Comparison of ENCODE assay signal across 9 cellular contexts in the genomic region with DNA sequence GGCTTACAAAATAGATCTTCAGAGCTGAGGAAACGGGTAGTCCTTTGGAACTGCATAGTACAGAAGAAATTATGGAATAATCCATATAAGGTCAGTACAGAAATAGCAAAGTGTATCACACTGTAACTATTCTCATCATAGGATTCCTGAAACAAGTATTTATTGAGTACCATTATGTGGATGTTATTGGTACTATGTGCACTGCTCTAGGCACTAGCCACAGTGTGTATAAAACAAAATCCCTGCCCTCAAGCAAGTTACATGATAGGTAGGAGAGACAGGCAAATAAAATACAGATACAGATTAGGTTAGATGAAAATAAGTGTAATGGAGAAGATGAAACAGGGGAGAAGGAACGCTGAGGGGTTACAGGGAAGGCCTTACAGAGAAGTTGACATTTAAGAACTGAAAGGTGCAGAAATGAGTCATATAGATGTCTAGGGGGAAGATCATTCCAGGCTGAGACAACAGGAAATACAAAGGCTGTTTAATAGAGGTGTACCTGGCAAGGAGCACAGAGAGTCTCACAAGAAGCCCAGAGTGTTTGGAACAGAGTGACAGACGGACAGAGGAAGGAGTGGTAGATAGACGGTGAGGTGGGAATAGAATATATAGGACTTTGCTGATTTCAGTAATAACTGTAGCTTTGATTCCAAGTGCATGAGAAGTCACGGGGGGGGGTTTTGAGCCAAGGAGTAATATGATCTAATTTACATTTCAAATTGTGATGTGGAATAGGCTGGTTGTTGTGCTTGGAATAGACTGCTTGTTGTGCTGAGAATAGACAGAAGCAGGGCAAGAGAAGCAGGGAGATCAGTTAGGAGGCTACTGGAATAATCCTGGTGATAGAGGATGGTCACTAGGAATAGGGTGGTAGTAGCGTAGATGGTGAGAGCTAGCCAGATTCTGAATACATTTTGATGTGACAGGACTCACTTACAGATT. TPM values are rescaled to one million over a fixed set of nuclear protein-coding genes. Genes with fewer than 3 reads are reported as not detected.
DNase-seq lines count a peak whose midpoint lies in the region; ATAC-seq and TF ChIP-seq lines count a peak whose summit lies in the region.
"Had no signal": no experiment of that assay in that cellular context is flagged by ENCODE, and none has a peak within 500 bp of the region (broad histone marks: within the 10 kb centered on the region; RNA-seq: fewer than 3 reads in every experiment).

No MANE protein-coding gene starts in this region.

- H3K4me2 ChIP-seq in PC-3 (ENCODE audit: low read length): peak overlapping the region; percentile 75

- no peak overlapping the region for H2AFZ ChIP-seq in PC-3 (ENCODE audit: low read length)

- DNase-seq in AG04450 (ENCODE audit: low read depth, low spot score): no peak
- DNase-seq in PC-3: peak; percentile 81
- DNase-seq in foreskin fibroblast: peak; percentile 21 to 66
- no peak for DNase-seq in sigmoid colon
- no peak for DNase-seq in GOT3 (lab: John Stamatoyannopoulos, UW)
- DNase-seq in NCI-H1694 treated with DMSO at 0.1 percent for 48 hours (lab: John Stamatoyannopoulos, UW): no peak
- DNase-seq in effector memory CD8-positive, alpha-beta T cell: no peak
- DNase-seq: DND-41 had no signal

- H3K9me3 Mint-ChIP-seq in effector memory CD8-positive, alpha-beta T cell: no peaks in the 10 kb centered on the region

- WGBS in sigmoid colon, 2 donors: 44 to 68% methylated on average over 6 of the region's 6 CpGs

- H4K20me1 ChIP-seq in PC-3 (ENCODE audit: low read length): no peaks in the 10 kb centered on the region

- TF ChIP-seq POLR2A in sigmoid colon (IDR thresholded peaks at IDR 0.05): no peak

- no peaks in the 10 kb centered on the region for H3K79me2 ChIP-seq in PC-3 (ENCODE audit: low read length)

- H3K9ac ChIP-seq in PC-3 (ENCODE audit: low read length): no peak overlapping the region

- no TSS peak for BruUV-seq in PC-3 (replicated peaks; lab: Mats Ljungman, UMichigan)

- no peak overlapping the region for H3K4me3 Mint-ChIP-seq in effector memory CD8-positive, alpha-beta T cell

- CTCF ChIA-PET in AG04450 (lab: Charles Lee) (interaction anchor here (1.5 kb wide), 1 partner anchor 14 kb away, joined by 16 read pairs; the partner anchor contains the start of gene RNF141), PC-3 (lab: Charles Lee) (interaction anchor here (0.6 kb wide), 1 partner anchor 223 kb away, joined by 3 read pairs; no protein-coding TSS in a partner anchor)

- intact Hi-C loops in PC-3 (cut with micrococcal nuclease) (no loop called here), sigmoid colon (cut with DNase I) (no loop called here)

- H3K9me3 ChIP-seq in AG04450 (ENCODE audit: control insufficient read depth, insufficient read depth, low read length) (no peaks in the 10 kb centered on the region), PC-3 (ENCODE audit: low read length) (no peaks in the 10 kb centered on the region), sigmoid colon (no peaks in the 10 kb centered on the region)

- H3F3A ChIP-seq in PC-3 (ENCODE audit: low read length, unreplicated experiment): peaks cover 4% of the 10 kb centered on the region

- no peak overlapping the region for H3K27ac Mint-ChIP-seq in effector memory CD8-positive, alpha-beta T cell

- no peaks in the 10 kb centered on the region for H3K27me3 ChIP-seq in AG04450 (ENCODE audit: control insufficient read depth, insufficient read depth, low read length)
- H3K27me3 ChIP-seq in PC-3 (ENCODE audit: low read length): no peaks in the 10 kb centered on the region
- no peaks in the 10 kb centered on the region for H3K27me3 ChIP-seq in sigmoid colon

- no peak for TF ChIP-seq EP300 in sigmoid colon (IDR thresholded peaks at IDR 0.05)

- H3K36me3 ChIP-seq in PC-3 (ENCODE audit: low read depth, low read length) (peaks cover 3% of the 10 kb centered on the region; the same call in 1 of the 2 replicates), sigmoid colon (peaks cover 0 to 79% (median 15%) of the 10 kb centered on the region in 4 donors)

- no peaks in the 10 kb centered on the region for H3K27me3 Mint-ChIP-seq in effector memory CD8-positive, alpha-beta T cell

- H3K4me1 ChIP-seq in PC-3 (ENCODE audit: insufficient read depth, low read length) (peaks cover 24% of the 10 kb centered on the region), sigmoid colon (peaks cover 0 to 9% (median 0%) of the 10 kb centered on the region in 4 donors)

- TF ChIP-seq CTCF in AG04450 (IDR thresholded peaks at IDR 0.05; ENCODE audit: low read depth, low read length) (no peak), PC-3 (conservative IDR thresholded peaks at IDR 0.05; ENCODE audit: low read depth, low read length) (no peak), foreskin fibroblast (IDR thresholded peaks at IDR 0.05; ENCODE audit: low read depth, low read length) (no peak), sigmoid colon (IDR thresholded peaks at IDR 0.05) (no peak)

- POLR2A ChIA-PET in AG04450 (lab: Yijun Ruan, JAX): interaction anchor here (1.2 to 2.0 kb wide), 3 partner anchors 12 to 166 kb away, joined by 5 to 10 read pairs (median 5); partner anchors contain the start of genes IRAG1 and RNF141
- POLR2A ChIA-PET in PC-3 (lab: Charles Lee; ENCODE audit: unreplicated experiment): no interaction called here

- no peaks in the 10 kb centered on the region for H3K9me2 ChIP-seq in PC-3 (replicated peaks; ENCODE audit: low read length)

- peaks cover 28% of the 10 kb centered on the region for H3K36me3 Mint-ChIP-seq in effector memory CD8-positive, alpha-beta T cell (ENCODE audit: insufficient read depth)

- H3K4me3 ChIP-seq in AG04450 (ENCODE audit: low read depth, low read length) (no peak overlapping the region; the same call in 1 of the 2 replicates), PC-3 (ENCODE audit: low read length) (no peak overlapping the region), foreskin fibroblast (ENCODE audit: low read depth in 1 of 2, low read length in 2 of 2) (no peak overlapping the region), sigmoid colon (no peak overlapping the region)

- ATAC-seq in GM21529 (IDR thresholded peaks at IDR 0.05; ENCODE audit: unreplicated experiment): peak; percentile 88
- peak; percentile 96 for ATAC-seq in PC-3
- no peak for ATAC-seq in effector memory CD8-positive, alpha-beta T cell (replicated peaks)

- peaks cover 0 to 2% of the 10 kb centered on the region in 2 donors for H3K4me1 Mint-ChIP-seq in effector memory CD8-positive, alpha-beta T cell (ENCODE audit: low read depth in 2 of 2)

- H3K27ac ChIP-seq in AG04450 (ENCODE audit: low read depth, low read length) (peak overlapping the region; percentile 66), PC-3 (ENCODE audit: low read length) (peak overlapping the region; percentile 51), sigmoid colon (no peak overlapping the region)

RNA-seq across cellular contexts. Expression of gene RNF141, which starts 13.7 kb away (rescaled TPM):
- polyA plus RNA-seq in AG04450 (2011; rRNA removed) (23.7 and 34.8 TPM in 2 replicates), sigmoid colon (10 to 100 TPM; 13.1 to 22.8 (median 21.3) TPM)
- polyA minus RNA-seq in AG04450 (2011; rRNA and poly(A)+ RNA removed): 10.9 and 16.8 TPM in 2 replicates
- total RNA-seq in PC-3 (2014; rRNA removed) (12.6 and 13.8 TPM in 2 replicates), sigmoid colon (10 to 100 TPM; 19.7 to 30.3 (median 26.5) TPM)

RNA-seq across cellular contexts. Expression of gene LYVE1, which starts 41.2 kb away (rescaled TPM):
- polyA plus RNA-seq in AG04450 (2011; rRNA removed): 0.10 and 0.19 TPM in 2 replicates
- polyA minus RNA-seq in AG04450 (2011; rRNA and poly(A)+ RNA removed): 0.13 TPM in 1 of 2 replicates, not detected in the other
- not detected in 2 replicates for total RNA-seq in PC-3 (2014; rRNA removed)
- total RNA-seq in sigmoid colon: 100 to 1,000 TPM in 3 of 4 donors, 10 to 100 TPM in 1; 41.5 to 158 (median 133) TPM
- polyA plus RNA-seq in sigmoid colon: 10 to 100 TPM; 21.3 to 29.4 (median 22.7) TPM

Comparison
In these comparisons a context has a peak if more than half of its experiments do, and no peak if none do; other contexts are left out.
1. DNase-seq: peak in PC-3 (single experiment) and foreskin fibroblast (2 of 2); none in AG04450 (single experiment), sigmoid colon (single experiment), GOT3 (single experiment), NCI-H1694 treated with DMSO at 0.1 percent for 48 hours (single experiment) and effector memory CD8-positive, alpha-beta T cell (0 of 3).
2. H3K27ac ChIP-seq: peak in AG04450 (single experiment) and PC-3 (single experiment); none in sigmoid colon (0 of 4).
3. RNA of gene LYVE1, which starts 41.2 kb away (total RNA-seq): 41.5 to 158 TPM in sigmoid colon; not detected in PC-3; every median in the first group is over 10 times any median in the second.